17 cellular contexts compared by ENCODE assay signal in the genomic region with DNA sequence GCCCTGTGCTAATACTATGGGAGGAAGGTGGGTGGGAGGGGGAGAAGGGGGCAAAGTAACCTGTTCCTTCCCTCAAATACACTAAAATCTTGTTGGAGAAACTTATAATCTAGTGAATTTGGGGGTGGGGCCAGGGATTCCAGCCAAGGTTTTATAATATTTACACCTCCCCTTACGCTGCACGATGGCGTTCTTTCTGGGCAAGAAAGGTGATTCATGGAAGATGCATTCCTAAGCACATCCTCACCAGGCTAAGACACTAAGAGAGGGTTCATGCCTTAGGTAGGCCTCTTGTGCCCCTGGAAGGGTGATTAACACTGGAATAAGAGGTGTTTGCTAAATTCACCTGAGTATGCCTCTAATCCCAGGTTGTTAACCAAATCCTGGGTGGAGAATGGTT.
DNase-seq lines count a peak whose midpoint lies in the region; ATAC-seq, FAIRE-seq and TF ChIP-seq lines count a peak whose summit lies in the region.
"Had no signal": no experiment of that assay in that cellular context is flagged by ENCODE, and none has a peak within 500 bp of the region (broad histone marks: within the 10 kb centered on the region; RNA-seq: fewer than 3 reads in every experiment).

No MANE protein-coding gene starts in this region.

- H3K9me3 Mint-ChIP-seq in stimulated activated effector memory CD8-positive, alpha-beta T cell treated with anti-CD3 and anti-CD28 coated beads, Interleukin-12 subunit alpha, Interleukin-12 subunit beta, amount 100 ng/mL, for 72 hours: no peaks in the 10 kb centered on the region

- no peaks in the 10 kb centered on the region for H3K36me3 Mint-ChIP-seq in stimulated activated effector memory CD8-positive, alpha-beta T cell treated with anti-CD3 and anti-CD28 coated beads, Interleukin-12 subunit alpha, Interleukin-12 subunit beta, amount 100 ng/mL, for 72 hours
- H3K36me3 Mint-ChIP-seq: CD14-positive monocyte had no signal

- H3K9me2 ChIP-seq in PC-9 (ENCODE audit: insufficient read depth): no peaks in the 10 kb centered on the region

- H3K9me3 ChIP-seq in PC-9 (ENCODE audit: insufficient read depth, low read depth) (no peaks in the 10 kb centered on the region), mucosa of descending colon (no peaks in the 10 kb centered on the region)
- H3K9me3 ChIP-seq: A549 had no signal

- no peaks in the 10 kb centered on the region for H3K27me3 ChIP-seq in PC-9 (ENCODE audit: insufficient read depth, low read depth)

- H3K4me1 ChIP-seq in PC-9 (replicated peaks; ENCODE audit: insufficient read depth) (peaks cover 13% of the 10 kb centered on the region), mucosa of descending colon (ENCODE audit: low read depth) (peaks cover 12% of the 10 kb centered on the region)
- H3K4me1 ChIP-seq: A549 had no signal

- H3K27ac Mint-ChIP-seq in stimulated activated effector memory CD8-positive, alpha-beta T cell treated with anti-CD3 and anti-CD28 coated beads, Interleukin-12 subunit alpha, Interleukin-12 subunit beta, amount 100 ng/mL, for 72 hours: no peak overlapping the region
- H3K27ac Mint-ChIP-seq: CD14-positive monocyte had no signal

- no peaks in the 10 kb centered on the region for H3K36me3 ChIP-seq in PC-9 (ENCODE audit: low read depth)
- H3K36me3 ChIP-seq in mucosa of descending colon (ENCODE audit: low read depth): no peaks in the 10 kb centered on the region

- no peaks in the 10 kb centered on the region for H3K4me1 Mint-ChIP-seq in stimulated activated effector memory CD8-positive, alpha-beta T cell treated with anti-CD3 and anti-CD28 coated beads, Interleukin-12 subunit alpha, Interleukin-12 subunit beta, amount 100 ng/mL, for 72 hours
- H3K4me1 Mint-ChIP-seq: CD14-positive monocyte had no signal

- intact Hi-C loops in PC-9 (cut with micrococcal nuclease; ENCODE audit: unreplicated experiment) (loop anchor here (10.0 kb wide), 1 partner anchor 147 kb away; no protein-coding TSS in a partner anchor), mucosa of descending colon (cut with DNase I, micrococcal nuclease) (no loop called here)

- no TSS peak for BruUV-seq in PC-9 (replicated peaks; lab: Mats Ljungman, UMichigan)

- H3K79me2 ChIP-seq in PC-9 (ENCODE audit: low read depth): no peaks in the 10 kb centered on the region

- H3K4me2 ChIP-seq in PC-9: no peak overlapping the region
- H3K4me2 ChIP-seq: A549, KMS-11 had no signal

- H4K20me1 ChIP-seq in PC-9 (ENCODE audit: insufficient read depth): no peaks in the 10 kb centered on the region

- H3K27ac ChIP-seq in PC-9: no peak overlapping the region
- H3K27ac ChIP-seq: A549, KMS-11 had no signal

- DNase-seq in GM12892 (ENCODE audit: insufficient read length): no peak
- peak; percentile 33 to 44 for DNase-seq in PC-9
- DNase-seq in epithelial cell of esophagus (ENCODE audit: low read depth): peak; percentile 95
- DNase-seq in mucosa of descending colon: peak in 1 of 3 donors; percentile 45
- no peak for DNase-seq in dedifferentiated amniotic fluid mesenchymal stem cell (ENCODE audit: extremely low spot score)
- no peak for DNase-seq in effector CD8-positive, alpha-beta T cell (lab: John Stamatoyannopoulos, UW)
- DNase-seq in NCI-H446 (lab: John Stamatoyannopoulos, UW): no peak
- no peak for DNase-seq in stimulated activated effector memory CD8-positive, alpha-beta T cell treated with anti-CD3 and anti-CD28 coated beads, Interleukin-12 subunit alpha, Interleukin-12 subunit beta, amount 100 ng/mL, for 72 hours (ENCODE audit: low spot score in 2 of 2)
- DNase-seq: COR-L47, MM.1S, NCI-H2171, NCI-H524 had no signal

- POLR2A ChIA-PET in PC-9 (lab: Charles Lee; ENCODE audit: unreplicated experiment): no interaction called here

- H3K4me3 Mint-ChIP-seq in stimulated activated effector memory CD8-positive, alpha-beta T cell treated with anti-CD3 and anti-CD28 coated beads, Interleukin-12 subunit alpha, Interleukin-12 subunit beta, amount 100 ng/mL, for 72 hours: no peak overlapping the region
- H3K4me3 Mint-ChIP-seq: CD14-positive monocyte had no signal

- TF ChIP-seq CTCF in PC-9 (conservative IDR thresholded peaks at IDR 0.05): no peak
- no peak for TF ChIP-seq CTCF in epithelial cell of esophagus (IDR thresholded peaks at IDR 0.05; ENCODE audit: insufficient read depth, low read depth, low read length, missing control alignments)
- no peak for TF ChIP-seq CTCF in mucosa of descending colon (IDR thresholded peaks at IDR 0.05)

- H3K4me3 ChIP-seq in PC-9 (no peak overlapping the region), epithelial cell of esophagus (ENCODE audit: low read length) (no peak overlapping the region), mucosa of descending colon (no peak overlapping the region)
- H3K4me3 ChIP-seq: A549 had no signal

- H3F3A ChIP-seq in PC-9 (ENCODE audit: insufficient read depth, low read depth): no peaks in the 10 kb centered on the region

- peak; percentile 5 for FAIRE-seq in GM12892 (lab: Jason Lieb, UNC)
- FAIRE-seq: A549, GM12891, GM19239 had no signal

- CTCF ChIA-PET in PC-9 (lab: Charles Lee): no interaction called here

- no peak for TF ChIP-seq POLR2A in GM12892 (IDR thresholded peaks at IDR 0.05; ENCODE audit: low read depth, low read length)

- H2AFZ ChIP-seq in PC-9: no peak overlapping the region

- ATAC-seq in mucosa of descending colon: peak; percentile 34
- no peak for ATAC-seq in stimulated activated effector memory CD8-positive, alpha-beta T cell treated with anti-CD3 and anti-CD28 coated beads, Interleukin-12 subunit alpha, Interleukin-12 subunit beta, amount 100 ng/mL, for 72 hours
- ATAC-seq: A549 had no signal

Comparison
In these comparisons a context has a peak if more than half of its experiments do, and no peak if none do; other contexts are left out.
1. DNase-seq: peak in PC-9 (2 of 2) and epithelial cell of esophagus (single experiment); none in GM12892 (single experiment), dedifferentiated amniotic fluid mesenchymal stem cell (single experiment), effector CD8-positive, alpha-beta T cell (single experiment), NCI-H446 (0 of 2) and stimulated activated effector memory CD8-positive, alpha-beta T cell treated with anti-CD3 and anti-CD28 coated beads, Interleukin-12 subunit alpha, Interleukin-12 subunit beta, amount 100 ng/mL, for 72 hours (0 of 2).